In genomic region chr1:215567491-215568286, GRCh38 we compare ENCODE assay signal across 8 cellular contexts. TPM values are rescaled to one million over a fixed set of nuclear protein-coding genes. Genes with fewer than 3 reads are reported as not detected.
DNase-seq lines count a peak whose midpoint lies in the region; ATAC-seq and TF ChIP-seq lines count a peak whose summit lies in the region.

No MANE protein-coding gene starts in this region.

- H3K4me2 ChIP-seq in BLaER1 treated with 17β-estradiol and CSF1 and Interleukin-3, amounts not matched to agents 10 nM and 100 nM, result peak overlapping the region; percentile 71 to 90 (median 83)

- H3K4me3 Mint-ChIP-seq in activated CD4-positive, alpha-beta memory T cell treated with anti-CD3 and anti-CD28 coated beads for 36 hours, result peak overlapping the region; percentile 86

- H3K4me1 Mint-ChIP-seq in activated CD4-positive, alpha-beta memory T cell treated with anti-CD3 and anti-CD28 coated beads for 36 hours (ENCODE audit: low read depth), result peaks cover 29% of the 10 kb centered on the region

- H3K36me3 Mint-ChIP-seq in activated CD4-positive, alpha-beta memory T cell treated with anti-CD3 and anti-CD28 coated beads for 36 hours, result no peaks in the 10 kb centered on the region

- TF ChIP-seq CTCF in epithelial cell of esophagus (IDR thresholded peaks at IDR 0.05; ENCODE audit: insufficient read depth, low read depth, low read length, missing control alignments), result no peak

- peak overlapping the region; percentile 78 to 98 (median 84) for H3K4me3 ChIP-seq in BLaER1 treated with 17β-estradiol and CSF1 and Interleukin-3, amounts not matched to agents 10 nM and 100 nM
- H3K4me3 ChIP-seq in epithelial cell of esophagus (ENCODE audit: low read length) (peak overlapping the region; percentile 80), mononuclear cell (ENCODE audit: low read length) (peak overlapping the region; percentile 59)

- peak overlapping the region; percentile 75 to 95 (median 92) for H3K27ac ChIP-seq in BLaER1 treated with 17β-estradiol and CSF1 and Interleukin-3, amounts not matched to agents 10 nM and 100 nM

- DNase-seq in NCI-H2227 treated with DMSO at 0.1 percent for 48 hours (lab: John Stamatoyannopoulos, UW) (peak; percentile 51), epithelial cell of esophagus (ENCODE audit: low read depth) (peak; percentile 56)
- DNase-seq in activated CD4-positive, alpha-beta memory T cell treated with anti-CD3 and anti-CD28 coated beads for 36 hours, result peak; percentile 49
- peak in 5 of 6 experiments; percentile 15 to 35 (median 19) for DNase-seq in stimulated activated naive CD4-positive, alpha-beta T cell (lab: John Stamatoyannopoulos, UW)

- H3K9ac ChIP-seq in BLaER1 treated with 17β-estradiol and CSF1 and Interleukin-3, amounts not matched to agents 10 nM and 100 nM, result peak overlapping the region; percentile 85 to 96 (median 94)

- H3K27me3 Mint-ChIP-seq in activated CD4-positive, alpha-beta memory T cell treated with anti-CD3 and anti-CD28 coated beads for 36 hours, result peaks cover 21% of the 10 kb centered on the region

- no peaks in the 10 kb centered on the region for H3K27me3 ChIP-seq in BLaER1 treated with 17β-estradiol and CSF1 and Interleukin-3, amounts not matched to agents 10 nM and 100 nM
- H3K27me3 ChIP-seq in mononuclear cell (ENCODE audit: insufficient read depth, low read length), result no peaks in the 10 kb centered on the region

- no peaks in the 10 kb centered on the region for H3K9me3 Mint-ChIP-seq in activated CD4-positive, alpha-beta memory T cell treated with anti-CD3 and anti-CD28 coated beads for 36 hours

- POLR2A ChIA-PET in activated CD4-positive, alpha-beta memory T cell treated with anti-CD3 and anti-CD28 coated beads for 36 hours (lab: Charles Lee), result no interaction called here

- ATAC-seq in GM19023 (IDR thresholded peaks at IDR 0.05; ENCODE audit: unreplicated experiment) (peak; percentile 65), HG03135 (IDR thresholded peaks at IDR 0.05; ENCODE audit: unreplicated experiment) (peak; percentile 72)

- peaks cover 19 to 49% (median 40%) of the 10 kb centered on the region in 11 experiments; a peak in 21 of 22 replicates for H4K20me1 ChIP-seq in BLaER1 treated with 17β-estradiol and CSF1 and Interleukin-3, amounts not matched to agents 10 nM and 100 nM

- no peaks in the 10 kb centered on the region for H3K9me3 ChIP-seq in BLaER1 treated with 17β-estradiol and CSF1 and Interleukin-3, amounts not matched to agents 10 nM and 100 nM (replicated peaks in 1 of 11)
- H3K9me3 ChIP-seq in mononuclear cell (ENCODE audit: low read depth, low read length), result no peaks in the 10 kb centered on the region

- H3K4me1 ChIP-seq in BLaER1 treated with 17β-estradiol and CSF1 and Interleukin-3, amounts not matched to agents 10 nM and 100 nM, result peaks cover 24 to 53% (median 32%) of the 10 kb centered on the region in 10 experiments
- H3K4me1 ChIP-seq in mononuclear cell (ENCODE audit: insufficient read depth, low read length), result peaks cover 16% of the 10 kb centered on the region

- H3K27ac Mint-ChIP-seq in activated CD4-positive, alpha-beta memory T cell treated with anti-CD3 and anti-CD28 coated beads for 36 hours, result peak overlapping the region; percentile 18

- CTCF ChIA-PET in activated CD4-positive, alpha-beta memory T cell treated with anti-CD3 and anti-CD28 coated beads for 36 hours (lab: Charles Lee), result no interaction called here

- H3K36me3 ChIP-seq in BLaER1 treated with 17β-estradiol and CSF1 and Interleukin-3, amounts not matched to agents 10 nM and 100 nM, result peaks cover 0 to 5% (median 0%) of the 10 kb centered on the region in 11 experiments; a peak in 1 of 22 replicates

- intact Hi-C loops in activated CD4-positive, alpha-beta memory T cell treated with anti-CD3 and anti-CD28 coated beads for 36 hours (cut with micrococcal nuclease), result no loop called here

RNA-seq across cellular contexts. Expression of gene KCTD3, which starts 0.6 kb away (rescaled TPM):
- total RNA-seq in activated CD4-positive, alpha-beta memory T cell treated with anti-CD3 and anti-CD28 coated beads for 36 hours, result 1 to 10 TPM; 1.3 to 2.7 TPM
- 5.9 TPM for total RNA-seq in mononuclear cell

Comparison
In these comparisons a context has a peak if more than half of its experiments do, and no peak if none do; other contexts are left out.
1. Peak in every context shown above with its lines: DNase-seq, ATAC-seq, H3K4me3 ChIP-seq and H3K27ac ChIP-seq.